In the genomic region with DNA sequence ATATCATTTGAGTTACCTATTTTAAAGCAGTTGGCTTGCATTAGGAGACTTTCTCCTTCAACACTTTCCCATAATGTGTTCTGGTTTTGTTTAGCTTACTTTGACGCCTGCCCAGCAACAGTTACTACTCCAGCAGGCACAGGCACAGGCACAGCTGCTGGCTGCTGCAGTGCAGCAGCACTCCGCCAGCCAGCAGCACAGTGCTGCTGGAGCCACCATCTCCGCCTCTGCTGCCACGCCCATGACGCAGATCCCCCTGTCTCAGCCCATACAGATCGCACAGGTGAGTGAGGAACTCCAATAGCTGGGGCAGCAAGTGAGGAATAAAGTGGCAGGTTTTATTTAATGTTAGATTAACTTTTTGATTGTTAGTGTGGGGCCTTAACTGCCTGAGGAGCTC, we compare ENCODE assay signal across 30 cellular contexts.
DNase-seq lines count a peak whose midpoint lies in the region; ATAC-seq and TF ChIP-seq lines count a peak whose summit lies in the region.
"Had no signal": no experiment of that assay in that cellular context is flagged by ENCODE, and none has a peak within 500 bp of the region (broad histone marks: within the 10 kb centered on the region; RNA-seq: fewer than 3 reads in every experiment).

No MANE protein-coding gene starts in this region.

- H3K4me1 ChIP-seq in CD8-positive, alpha-beta T cell (ENCODE audit: insufficient read depth, low read length), result no peaks in the 10 kb centered on the region
- peaks cover 0 to 10% (median 0%) of the 10 kb centered on the region in 3 donors for H3K4me1 ChIP-seq in gastroesophageal sphincter
- H3K4me1 ChIP-seq: BLaER1 treated with 17β-estradiol and CSF1 and Interleukin-3, amounts not matched to agents 10 nM and 100 nM; Peyer's patch; SJCRH30; uterus had no signal

- no peak overlapping the region for H3K27ac ChIP-seq in CD8-positive, alpha-beta T cell (ENCODE audit: low read depth, low read length)
- H3K27ac ChIP-seq in gastroesophageal sphincter, result no peak overlapping the region
- H3K27ac ChIP-seq: BLaER1 treated with 17β-estradiol and CSF1 and Interleukin-3, amounts not matched to agents 10 nM and 100 nM; cardiac muscle cell; esophagus muscularis mucosa; gastrocnemius medialis; Peyer's patch; psoas muscle; SJCRH30; uterus had no signal

- intact Hi-C loops in CD8-positive, alpha-beta T cell (cut with DNase I, micrococcal nuclease), result no loop called here
- intact Hi-C loops in activated CD4-positive, alpha-beta T cell treated with anti-CD3 and anti-CD28 coated beads, Interleukin-2, amount 10 ng/mL, durations not matched to agents 24 days and 14 days (cut with micrococcal nuclease), result no loop called here

- H3K27ac Mint-ChIP-seq in CD8-positive, alpha-beta T cell, result no peak overlapping the region
- peak overlapping the region in 3 of 5 experiments; percentile 25 to 85 (median 45) for H3K27ac Mint-ChIP-seq in brain
- no peak overlapping the region for H3K27ac Mint-ChIP-seq in activated CD4-positive, alpha-beta T cell treated with anti-CD3 and anti-CD28 coated beads, Interleukin-2, amount 10 ng/mL, durations not matched to agents 24 days and 14 days
- H3K27ac Mint-ChIP-seq: activated CD4-positive, alpha-beta memory T cell treated with anti-CD3 and anti-CD28 coated beads for 36 hours; activated naive CD4-positive, alpha-beta T cell treated with anti-CD3 and anti-CD28 coated beads, Interleukin-2, amount 50 U/mL, for 24 hours; activated T-helper 17 cell treated with anti-CD3 and anti-CD28 coated beads, Interleukin-2, amount 50 U/mL, for 72 hours; HFFc6 had no signal

- no peaks in the 10 kb centered on the region for H3K36me3 ChIP-seq in CD8-positive, alpha-beta T cell (ENCODE audit: insufficient read depth, low read length)
- peaks cover 0 to 33% of the 10 kb centered on the region in 2 donors for H3K36me3 ChIP-seq in gastroesophageal sphincter
- H3K36me3 ChIP-seq: gastrocnemius medialis, Peyer's patch, uterus had no signal

- H3K4me3 Mint-ChIP-seq in CD8-positive, alpha-beta T cell, result no peak overlapping the region
- peak overlapping the region in 2 of 5 experiments; percentile 3 to 14 for H3K4me3 Mint-ChIP-seq in brain
- no peak overlapping the region for H3K4me3 Mint-ChIP-seq in activated CD4-positive, alpha-beta T cell treated with anti-CD3 and anti-CD28 coated beads, Interleukin-2, amount 10 ng/mL, durations not matched to agents 24 days and 14 days
- H3K4me3 Mint-ChIP-seq: activated CD4-positive, alpha-beta memory T cell treated with anti-CD3 and anti-CD28 coated beads for 36 hours; activated naive CD4-positive, alpha-beta T cell treated with anti-CD3 and anti-CD28 coated beads, Interleukin-2, amount 50 U/mL, for 24 hours; activated T-helper 17 cell treated with anti-CD3 and anti-CD28 coated beads, Interleukin-2, amount 50 U/mL, for 72 hours; HFFc6 had no signal

- peaks cover 63% of the 10 kb centered on the region for H3K36me3 Mint-ChIP-seq in CD8-positive, alpha-beta T cell
- peaks cover 60% of the 10 kb centered on the region for H3K36me3 Mint-ChIP-seq in brain
- peaks cover 19% of the 10 kb centered on the region for H3K36me3 Mint-ChIP-seq in activated CD4-positive, alpha-beta T cell treated with anti-CD3 and anti-CD28 coated beads, Interleukin-2, amount 10 ng/mL, durations not matched to agents 24 days and 14 days (ENCODE audit: low read depth)

- TF ChIP-seq POLR2A in gastroesophageal sphincter (IDR thresholded peaks at IDR 0.05), result no peak

- H3K4me1 Mint-ChIP-seq in CD8-positive, alpha-beta T cell (ENCODE audit: low read depth), result no peaks in the 10 kb centered on the region
- H3K4me1 Mint-ChIP-seq in brain, result peaks cover 61% of the 10 kb centered on the region
- no peaks in the 10 kb centered on the region for H3K4me1 Mint-ChIP-seq in activated CD4-positive, alpha-beta T cell treated with anti-CD3 and anti-CD28 coated beads, Interleukin-2, amount 10 ng/mL, durations not matched to agents 24 days and 14 days
- H3K4me1 Mint-ChIP-seq: activated T-helper 17 cell treated with anti-CD3 and anti-CD28 coated beads, Interleukin-2, amount 50 U/mL, for 72 hours had no signal

- H3K27me3 Mint-ChIP-seq in CD8-positive, alpha-beta T cell (ENCODE audit: low read depth), result no peaks in the 10 kb centered on the region
- no peaks in the 10 kb centered on the region for H3K27me3 Mint-ChIP-seq in brain
- no peaks in the 10 kb centered on the region for H3K27me3 Mint-ChIP-seq in activated CD4-positive, alpha-beta T cell treated with anti-CD3 and anti-CD28 coated beads, Interleukin-2, amount 10 ng/mL, durations not matched to agents 24 days and 14 days
- H3K27me3 Mint-ChIP-seq: activated CD4-positive, alpha-beta memory T cell treated with anti-CD3 and anti-CD28 coated beads for 36 hours; activated naive CD4-positive, alpha-beta T cell treated with anti-CD3 and anti-CD28 coated beads, Interleukin-2, amount 50 U/mL, for 24 hours; activated T-helper 17 cell treated with anti-CD3 and anti-CD28 coated beads, Interleukin-2, amount 50 U/mL, for 72 hours had no signal

- POLR2A ChIA-PET in CD8-positive, alpha-beta T cell (lab: Charles Lee), result interaction anchor here (1.1 kb wide), 1 partner anchor 12 kb away, joined by 3 read pairs; no protein-coding TSS in a partner anchor

- no peak for TF ChIP-seq CTCF in CD8-positive, alpha-beta T cell (IDR thresholded peaks at IDR 0.05)
- TF ChIP-seq CTCF in brain (conservative IDR thresholded peaks at IDR 0.05) (no peak), gastroesophageal sphincter (IDR thresholded peaks at IDR 0.05) (no peak)

- CTCF ChIA-PET in CD8-positive, alpha-beta T cell (lab: Charles Lee), result interaction anchor here (1.5 to 1.6 kb wide), 2 partner anchors 106 to 182 kb away, joined by 4 read pairs; no protein-coding TSS in a partner anchor

- H3K27me3 ChIP-seq in CD8-positive, alpha-beta T cell (ENCODE audit: insufficient read depth, low read length), result no peaks in the 10 kb centered on the region
- no peaks in the 10 kb centered on the region for H3K27me3 ChIP-seq in gastroesophageal sphincter
- H3K27me3 ChIP-seq: BLaER1 treated with 17β-estradiol and CSF1 and Interleukin-3, amounts not matched to agents 10 nM and 100 nM; cardiac muscle cell; esophagus muscularis mucosa; gastrocnemius medialis; Peyer's patch; SJCRH30; uterus had no signal

- no peaks in the 10 kb centered on the region for H3K9me3 ChIP-seq in CD8-positive, alpha-beta T cell (ENCODE audit: low read length)
- H3K9me3 ChIP-seq in gastroesophageal sphincter, result no peaks in the 10 kb centered on the region
- H3K9me3 ChIP-seq: esophagus muscularis mucosa, gastrocnemius medialis, Peyer's patch, psoas muscle, SJCRH30, uterus had no signal

- no peak for DNase-seq in CD8-positive, alpha-beta T cell
- DNase-seq in ELF-1 (ENCODE audit: low read depth, low spot score), result peak; percentile 49
- peak; percentile 71 for DNase-seq in iPS-NIHi7 (ENCODE audit: extremely low spot score)
- no peak for DNase-seq in activated CD4-positive, alpha-beta T cell treated with anti-CD3 and anti-CD28 coated beads, Interleukin-2, amount 10 ng/mL, durations not matched to agents 24 days and 14 days
- DNase-seq in activated gamma-delta T cell (lab: John Stamatoyannopoulos, UW), result no peak
- DNase-seq: activated CD4-positive, alpha-beta memory T cell treated with anti-CD3 and anti-CD28 coated beads for 36 hours; activated CD8-positive, alpha-beta memory T cell treated with anti-CD3 and anti-CD28 coated beads, Interleukin-2, amount 50 U/mL, for 48 hours; Calu3; cortex of kidney; gastrocnemius medialis; HFFc6; kidney glomerular epithelial cell; MV-4-11; NCI-H2171 treated with DMSO at 0.1 percent for 48 hours; NCI-H524; Peyer's patch; psoas muscle; SJCRH30; stimulated activated CD4-positive, alpha-beta T cell treated with anti-CD3 and anti-CD28 coated beads, Interleukin-15, amount 100 ng/mL, for 24 hours; stimulated activated naive CD4-positive, alpha-beta T cell treated with Interleukin-2 at 50 U/mL for 16 hours had no signal

- H3K9me3 Mint-ChIP-seq in CD8-positive, alpha-beta T cell, result no peaks in the 10 kb centered on the region
- peaks cover 0 to 5% (median 0%) of the 10 kb centered on the region in 5 experiments for H3K9me3 Mint-ChIP-seq in brain
- H3K9me3 Mint-ChIP-seq in activated CD4-positive, alpha-beta T cell treated with anti-CD3 and anti-CD28 coated beads, Interleukin-2, amount 10 ng/mL, durations not matched to agents 24 days and 14 days, result no peaks in the 10 kb centered on the region
- H3K9me3 Mint-ChIP-seq: activated CD4-positive, alpha-beta memory T cell treated with anti-CD3 and anti-CD28 coated beads for 36 hours; activated naive CD4-positive, alpha-beta T cell treated with anti-CD3 and anti-CD28 coated beads, Interleukin-2, amount 50 U/mL, for 24 hours; activated T-helper 17 cell treated with anti-CD3 and anti-CD28 coated beads, Interleukin-2, amount 50 U/mL, for 72 hours; HFFc6 had no signal

- no peak overlapping the region for H3K4me3 ChIP-seq in CD8-positive, alpha-beta T cell (ENCODE audit: low read depth, low read length)
- no peak overlapping the region for H3K4me3 ChIP-seq in gastroesophageal sphincter
- H3K4me3 ChIP-seq: BLaER1 treated with 17β-estradiol and CSF1 and Interleukin-3, amounts not matched to agents 10 nM and 100 nM; cardiac muscle cell; esophagus muscularis mucosa; gastrocnemius medialis; Peyer's patch; psoas muscle; SJCRH30; uterus had no signal

- no peak for TF ChIP-seq EP300 in gastroesophageal sphincter (IDR thresholded peaks at IDR 0.05)

- ATAC-seq in CD8-positive, alpha-beta T cell, result peak; percentile 48
- ATAC-seq in gastroesophageal sphincter (no peak), HG02759 (IDR thresholded peaks at IDR 0.05; ENCODE audit: unreplicated experiment) (no peak)
- ATAC-seq: activated T-helper 17 cell treated with anti-CD3 and anti-CD28 coated beads, Interleukin-2, amount 50 U/mL, for 72 hours; gastrocnemius medialis; HepG2; psoas muscle had no signal

- 60% methylated on average over 3 of the region's 6 CpGs; no CpG with 5 or more reads in 1 of the 2 donors for WGBS in gastroesophageal sphincter (ENCODE audit: low coverage in 1 of 2), 2 donors

Comparison
In these comparisons a context has a peak if more than half of its experiments do, and no peak if none do; other contexts are left out.
1. DNase-seq: peak in ELF-1 (single experiment) and iPS-NIHi7 (single experiment); none in CD8-positive, alpha-beta T cell (0 of 7), activated CD4-positive, alpha-beta T cell treated with anti-CD3 and anti-CD28 coated beads, Interleukin-2, amount 10 ng/mL, durations not matched to agents 24 days and 14 days (single experiment) and activated gamma-delta T cell (single experiment).
2. H3K27ac Mint-ChIP-seq: peak in brain (3 of 5); none in CD8-positive, alpha-beta T cell (single experiment) and activated CD4-positive, alpha-beta T cell treated with anti-CD3 and anti-CD28 coated beads, Interleukin-2, amount 10 ng/mL, durations not matched to agents 24 days and 14 days (single experiment).